Comparison of ENCODE assay signal across 18 cellular contexts in the genomic region with DNA sequence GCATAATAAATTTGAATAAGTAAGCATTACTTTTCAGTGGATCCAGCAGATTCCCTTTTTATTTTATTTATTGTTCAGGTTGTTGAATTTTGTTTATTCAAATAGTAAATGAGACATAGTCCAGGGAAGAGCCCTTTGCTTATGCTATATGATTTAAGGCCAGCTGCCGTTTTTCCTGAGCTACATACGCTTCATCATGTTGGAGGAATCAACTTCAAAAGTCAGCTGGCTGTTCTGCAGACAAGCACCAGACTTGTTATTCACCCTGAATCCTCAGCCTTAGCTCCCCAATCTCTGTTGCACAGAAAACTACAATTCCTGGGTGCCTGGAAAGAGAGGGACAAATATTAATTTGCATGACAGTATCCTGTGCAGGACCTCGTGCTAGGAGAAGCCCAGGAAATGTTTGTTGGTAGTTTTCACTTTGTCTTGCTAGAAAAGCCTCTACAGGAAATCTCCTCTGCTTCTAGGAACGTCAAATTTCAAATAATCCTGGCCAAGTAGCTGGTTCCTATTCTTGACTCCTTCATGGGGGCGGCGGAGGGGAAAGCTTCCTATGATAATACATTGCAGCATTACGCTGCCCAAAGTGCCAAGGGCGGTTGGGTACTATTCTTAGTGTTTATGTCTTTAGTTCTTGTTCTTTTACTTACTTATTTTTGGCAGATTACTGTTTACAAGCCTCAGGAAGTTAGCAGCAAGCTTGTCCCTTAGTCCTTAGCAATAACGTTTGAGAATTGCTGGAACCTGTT.
A peak's percentile ranks its signal among the peaks of the same experiment; 100 is the strongest.
DNase-seq lines count a peak whose midpoint lies in the region; ATAC-seq, FAIRE-seq and TF ChIP-seq lines count a peak whose summit lies in the region.
"Had no signal": no experiment of that assay in that cellular context is flagged by ENCODE, and none has a peak within 500 bp of the region (broad histone marks: within the 10 kb centered on the region; RNA-seq: fewer than 3 reads in every experiment).

No MANE protein-coding gene starts in this region.

- peaks cover 92% of the 10 kb centered on the region for H3K4me1 ChIP-seq in CD8-positive, alpha-beta memory T cell (ENCODE audit: insufficient read depth, low read length)
- H3K4me1 ChIP-seq in HUES48 (ENCODE audit: control insufficient read depth, insufficient read depth, low read length) (peaks cover 26% of the 10 kb centered on the region), keratinocyte (ENCODE audit: control insufficient read depth, extremely low read depth, insufficient read depth, low read length) (peaks cover 18% of the 10 kb centered on the region)

- peak overlapping the region; percentile 54 for H2AFZ ChIP-seq in keratinocyte (ENCODE audit: control insufficient read depth, low read length)

- H3K27me3 ChIP-seq in CD8-positive, alpha-beta memory T cell (ENCODE audit: insufficient read depth, low read length, poor library complexity, severe bottlenecking), result no peaks in the 10 kb centered on the region
- H3K27me3 ChIP-seq in HUES48 (ENCODE audit: control insufficient read depth, insufficient read depth, low read length) (no peaks in the 10 kb centered on the region), keratinocyte (ENCODE audit: control insufficient read depth, extremely low read depth, insufficient read depth, low read length) (no peaks in the 10 kb centered on the region)
- H3K27me3 ChIP-seq: heart left ventricle, ovary, spleen had no signal

- CTCF ChIA-PET in CD8-positive, alpha-beta memory T cell (lab: Charles Lee), result interaction anchor here (1.2 to 1.4 kb wide), 2 partner anchors 11 to 23 kb away, joined by 3 read pairs; no protein-coding TSS in a partner anchor

- no peak for DNase-seq in CD8-positive, alpha-beta memory T cell
- DNase-seq in activated T-helper 2 cell treated with anti-CD3 and anti-CD28 coated beads, Interferon-gamma antibody, Interleukin-2, Interleukin-4, amounts not matched to agents 10 μg/mL and 5 μg/mL and 100 μg/mL, durations not matched to agents 14 hours and 24 hours and 36 hours (ENCODE audit: low spot score), result no peak
- DNase-seq in keratinocyte (ENCODE audit: low read depth, low spot score) (no peak), cerebellum (ENCODE audit: low spot score) (no peak), left ventricle myocardium superior (no peak)
- DNase-seq in stimulated activated effector memory CD8-positive, alpha-beta T cell treated with anti-CD3 and anti-CD28 coated beads, Interleukin-12 subunit alpha, Interleukin-12 subunit beta, amount 100 ng/mL, for 72 hours (ENCODE audit: low spot score in 2 of 2), result no peak
- DNase-seq: amniotic stem cell; Caco-2; effector memory CD4-positive, alpha-beta T cell; heart left ventricle; NCI-H1092; NCI-H82; ovary; SIG-M5; spleen had no signal

- intact Hi-C loops in activated T-helper 2 cell treated with anti-CD3 and anti-CD28 coated beads, Interferon-gamma antibody, Interleukin-2, Interleukin-4, amounts not matched to agents 10 μg/mL and 5 μg/mL and 100 μg/mL, durations not matched to agents 14 hours and 24 hours and 36 hours (cut with micrococcal nuclease), result no loop called here
- intact Hi-C loops in left ventricle myocardium superior (cut with micrococcal nuclease), result no loop called here

- POLR2A ChIA-PET in CD8-positive, alpha-beta memory T cell (lab: Charles Lee), result interaction anchor here (0.6 kb wide), 2 partner anchors 9 to 249 kb away, joined by 3 read pairs; no protein-coding TSS in a partner anchor

- H3K4me2 ChIP-seq in keratinocyte (ENCODE audit: control insufficient read depth, extremely low read depth, insufficient read depth, low read depth, low read length), result peak overlapping the region; percentile 76

- peaks cover 3% of the 10 kb centered on the region for H3K79me2 ChIP-seq in keratinocyte (ENCODE audit: control insufficient read depth, insufficient read depth, low read length)

- no peaks in the 10 kb centered on the region for H3K9me1 ChIP-seq in keratinocyte (ENCODE audit: control insufficient read depth, extremely low read depth, insufficient read depth, low read length)

- no peaks in the 10 kb centered on the region for H3K36me3 Mint-ChIP-seq in CD8-positive, alpha-beta memory T cell
- H3K36me3 Mint-ChIP-seq in activated T-helper 2 cell treated with anti-CD3 and anti-CD28 coated beads, Interferon-gamma antibody, Interleukin-2, Interleukin-4, amounts not matched to agents 10 μg/mL and 5 μg/mL and 100 μg/mL, durations not matched to agents 14 hours and 24 hours and 36 hours (ENCODE audit: low read depth), result peaks cover 54% of the 10 kb centered on the region
- no peaks in the 10 kb centered on the region for H3K36me3 Mint-ChIP-seq in stimulated activated effector memory CD8-positive, alpha-beta T cell treated with anti-CD3 and anti-CD28 coated beads, Interleukin-12 subunit alpha, Interleukin-12 subunit beta, amount 100 ng/mL, for 72 hours

- H3K4me3 ChIP-seq in CD8-positive, alpha-beta memory T cell (ENCODE audit: low read length), result no peak overlapping the region
- H3K4me3 ChIP-seq in HUES48 (ENCODE audit: low read depth, low read length) (no peak overlapping the region), keratinocyte (ENCODE audit: control insufficient read depth in 2 of 3, extremely low read depth in 1 of 3, insufficient read depth in 2 of 3, low read depth in 1 of 3, low read length in 3 of 3) (no peak overlapping the region)
- H3K4me3 ChIP-seq: heart left ventricle, lung, ovary, spleen had no signal

- no peak for TF ChIP-seq CTCF in keratinocyte (optimal IDR thresholded peaks at IDR 0.05 in 1 of 3, IDR thresholded peaks at IDR 0.05 in 1 of 3, conservative IDR thresholded peaks at IDR 0.05 in 1 of 3; ENCODE audit: extremely low read depth in 1 of 3, insufficient read depth in 2 of 3, low read length in 3 of 3)

- H3K9me3 ChIP-seq in CD8-positive, alpha-beta memory T cell (ENCODE audit: low read length), result no peaks in the 10 kb centered on the region
- no peaks in the 10 kb centered on the region for H3K9me3 ChIP-seq in HUES48 (ENCODE audit: control insufficient read depth, insufficient read depth, low read length)
- H3K9me3 ChIP-seq in keratinocyte (ENCODE audit: control insufficient read depth, low read depth, low read length), result no peaks in the 10 kb centered on the region
- H3K9me3 ChIP-seq: Caco-2, heart left ventricle, ovary, spleen had no signal

- H3K4me3 Mint-ChIP-seq in CD8-positive, alpha-beta memory T cell, result peak overlapping the region in 5 of 7 donors; percentile 12 to 39 (median 37)
- peak overlapping the region; percentile 15 for H3K4me3 Mint-ChIP-seq in activated T-helper 2 cell treated with anti-CD3 and anti-CD28 coated beads, Interferon-gamma antibody, Interleukin-2, Interleukin-4, amounts not matched to agents 10 μg/mL and 5 μg/mL and 100 μg/mL, durations not matched to agents 14 hours and 24 hours and 36 hours (ENCODE audit: low read depth)
- H3K4me3 Mint-ChIP-seq in stimulated activated effector memory CD8-positive, alpha-beta T cell treated with anti-CD3 and anti-CD28 coated beads, Interleukin-12 subunit alpha, Interleukin-12 subunit beta, amount 100 ng/mL, for 72 hours, result no peak overlapping the region

- H3K4me1 Mint-ChIP-seq in CD8-positive, alpha-beta memory T cell, result peaks cover 71 to 91% (median 84%) of the 10 kb centered on the region in 3 donors
- H3K4me1 Mint-ChIP-seq in activated T-helper 2 cell treated with anti-CD3 and anti-CD28 coated beads, Interferon-gamma antibody, Interleukin-2, Interleukin-4, amounts not matched to agents 10 μg/mL and 5 μg/mL and 100 μg/mL, durations not matched to agents 14 hours and 24 hours and 36 hours (ENCODE audit: low read depth), result peaks cover 81% of the 10 kb centered on the region
- peaks cover 62% of the 10 kb centered on the region for H3K4me1 Mint-ChIP-seq in stimulated activated effector memory CD8-positive, alpha-beta T cell treated with anti-CD3 and anti-CD28 coated beads, Interleukin-12 subunit alpha, Interleukin-12 subunit beta, amount 100 ng/mL, for 72 hours

- H3K36me3 ChIP-seq in CD8-positive, alpha-beta memory T cell (ENCODE audit: insufficient read depth, low read length), result no peaks in the 10 kb centered on the region
- no peaks in the 10 kb centered on the region for H3K36me3 ChIP-seq in HUES48 (ENCODE audit: control insufficient read depth, insufficient read depth, low read length)
- H3K36me3 ChIP-seq in keratinocyte (ENCODE audit: control insufficient read depth in 2 of 2, extremely low read depth in 1 of 2, insufficient read depth in 2 of 2, low read length in 2 of 2), result no peaks in the 10 kb centered on the region
- H3K36me3 ChIP-seq: heart left ventricle, ovary, spleen had no signal

- H3K9me3 Mint-ChIP-seq in CD8-positive, alpha-beta memory T cell, result no peaks in the 10 kb centered on the region
- H3K9me3 Mint-ChIP-seq in activated T-helper 2 cell treated with anti-CD3 and anti-CD28 coated beads, Interferon-gamma antibody, Interleukin-2, Interleukin-4, amounts not matched to agents 10 μg/mL and 5 μg/mL and 100 μg/mL, durations not matched to agents 14 hours and 24 hours and 36 hours, result no peaks in the 10 kb centered on the region
- peaks cover 2% of the 10 kb centered on the region for H3K9me3 Mint-ChIP-seq in stimulated activated effector memory CD8-positive, alpha-beta T cell treated with anti-CD3 and anti-CD28 coated beads, Interleukin-12 subunit alpha, Interleukin-12 subunit beta, amount 100 ng/mL, for 72 hours

- FAIRE-seq in keratinocyte (lab: Jason Lieb, UNC), result peak; percentile 49

- no peak overlapping the region for H3K27ac ChIP-seq in CD8-positive, alpha-beta memory T cell (ENCODE audit: low read depth, low read length)
- H3K27ac ChIP-seq in HUES48 (ENCODE audit: low read depth, low read length) (peak overlapping the region; percentile 49), keratinocyte (ENCODE audit: control insufficient read depth, insufficient read depth, low read length) (no peak overlapping the region)
- H3K27ac ChIP-seq: heart left ventricle, ovary had no signal

- H3K27me3 Mint-ChIP-seq in CD8-positive, alpha-beta memory T cell, result peaks cover 0 to 3% of the 10 kb centered on the region in 2 donors
- H3K27me3 Mint-ChIP-seq in activated T-helper 2 cell treated with anti-CD3 and anti-CD28 coated beads, Interferon-gamma antibody, Interleukin-2, Interleukin-4, amounts not matched to agents 10 μg/mL and 5 μg/mL and 100 μg/mL, durations not matched to agents 14 hours and 24 hours and 36 hours (ENCODE audit: low read depth), result no peaks in the 10 kb centered on the region

- dilution Hi-C loops in keratinocyte (cut with MboI; ENCODE audit: extremely low pct_ligation_motif_present, low sequenced_read_pairs), result no loop called here

- H3K9ac ChIP-seq in HUES48 (ENCODE audit: low read depth, low read length) (no peak overlapping the region), keratinocyte (ENCODE audit: control insufficient read depth, extremely low read depth, insufficient read depth, low read length) (peak overlapping the region; percentile 6)

- H4K20me1 ChIP-seq in keratinocyte (ENCODE audit: control insufficient read depth, extremely low read depth, insufficient read depth, low read length), result no peaks in the 10 kb centered on the region

- ATAC-seq in GM18511 (IDR thresholded peaks at IDR 0.05; ENCODE audit: unreplicated experiment), result no peak
- no peak for ATAC-seq in stimulated activated effector memory CD8-positive, alpha-beta T cell treated with anti-CD3 and anti-CD28 coated beads, Interleukin-12 subunit alpha, Interleukin-12 subunit beta, amount 100 ng/mL, for 72 hours
- no peak for ATAC-seq in left ventricle myocardium superior
- ATAC-seq: heart left ventricle had no signal

- H3K27ac Mint-ChIP-seq in CD8-positive, alpha-beta memory T cell, result peak overlapping the region in 6 of 8 donors; percentile 34 to 87 (median 70)
- peak overlapping the region; percentile 58 for H3K27ac Mint-ChIP-seq in activated T-helper 2 cell treated with anti-CD3 and anti-CD28 coated beads, Interferon-gamma antibody, Interleukin-2, Interleukin-4, amounts not matched to agents 10 μg/mL and 5 μg/mL and 100 μg/mL, durations not matched to agents 14 hours and 24 hours and 36 hours
- H3K27ac Mint-ChIP-seq in stimulated activated effector memory CD8-positive, alpha-beta T cell treated with anti-CD3 and anti-CD28 coated beads, Interleukin-12 subunit alpha, Interleukin-12 subunit beta, amount 100 ng/mL, for 72 hours, result no peak overlapping the region
